In the genomic region with DNA sequence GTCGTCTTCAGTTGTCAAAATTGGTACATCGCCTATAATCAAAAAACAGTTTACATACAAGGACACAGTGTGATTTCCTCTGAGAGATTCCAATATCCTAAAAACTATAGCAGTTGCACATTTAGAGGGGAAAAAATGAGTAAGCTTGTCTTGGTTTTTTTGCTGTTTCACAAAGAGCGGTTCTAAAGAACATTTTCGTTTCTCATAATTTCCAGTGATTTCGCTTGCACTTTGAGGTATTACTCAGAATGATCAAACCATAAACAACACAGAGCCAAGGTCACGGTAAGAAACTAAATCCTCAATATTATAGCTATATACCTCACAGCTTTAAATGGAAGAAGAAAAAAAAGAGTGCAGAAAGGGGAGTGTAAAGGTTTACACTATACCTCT, we compare ENCODE assay signal across 8 cellular contexts. TPM values are rescaled to one million over a fixed set of nuclear protein-coding genes. Genes with fewer than 3 reads are reported as not detected.
DNase-seq lines count a peak whose midpoint lies in the region; ATAC-seq and TF ChIP-seq lines count a peak whose summit lies in the region.

No MANE protein-coding gene starts in this region.

- DNase-seq in activated naive CD8-positive, alpha-beta T cell treated with anti-CD3 and anti-CD28 coated beads, Interleukin-2, amount 10 ng/mL, durations not matched to agents 7 days and 5 days, result no peak
- DNase-seq in left lung (no peak), uterus (no peak), SK-N-DZ (ENCODE audit: low spot score) (no peak), body of pancreas (no peak)

- H3K27me3 ChIP-seq in left lung (no peaks in the 10 kb centered on the region), uterus (no peaks in the 10 kb centered on the region), body of pancreas (no peaks in the 10 kb centered on the region)

- no peaks in the 10 kb centered on the region for H3K9me3 Mint-ChIP-seq in activated naive CD8-positive, alpha-beta T cell treated with anti-CD3 and anti-CD28 coated beads, Interleukin-2, amount 10 ng/mL, durations not matched to agents 7 days and 5 days

- TF ChIP-seq CTCF in 22Rv1 (IDR thresholded peaks at IDR 0.05) (no peak), left lung (IDR thresholded peaks at IDR 0.05) (no peak), uterus (IDR thresholded peaks at IDR 0.05) (no peak), body of pancreas (IDR thresholded peaks at IDR 0.05) (no peak)

- ATAC-seq in GM18870 (IDR thresholded peaks at IDR 0.05; ENCODE audit: unreplicated experiment) (peak; percentile 63), HG03095 (IDR thresholded peaks at IDR 0.05; ENCODE audit: unreplicated experiment) (peak; percentile 49), left lung (no peak), body of pancreas (no peak)
- ATAC-seq in activated naive CD8-positive, alpha-beta T cell treated with anti-CD3 and anti-CD28 coated beads, Interleukin-2, amount 10 ng/mL, durations not matched to agents 7 days and 5 days (ENCODE audit: low read depth), result peak; percentile 60

- POLR2A ChIA-PET in activated naive CD8-positive, alpha-beta T cell treated with anti-CD3 and anti-CD28 coated beads, Interleukin-2, amount 10 ng/mL, durations not matched to agents 7 days and 5 days (lab: Charles Lee), result interaction anchor here (0.5 to 3.3 kb wide), 9 partner anchors 10 to 1862 kb away, joined by 3 to 50 read pairs (median 5); partner anchors contain the start of genes HOMER1, JMY and SERINC5

- peak overlapping the region; percentile 94 for H3K4me3 Mint-ChIP-seq in activated naive CD8-positive, alpha-beta T cell treated with anti-CD3 and anti-CD28 coated beads, Interleukin-2, amount 10 ng/mL, durations not matched to agents 7 days and 5 days

- H3K4me1 ChIP-seq in left lung (peaks cover 3 to 14% of the 10 kb centered on the region in 2 donors), uterus (no peaks in the 10 kb centered on the region), body of pancreas (peaks cover 15% of the 10 kb centered on the region)

- H3K36me3 Mint-ChIP-seq in activated naive CD8-positive, alpha-beta T cell treated with anti-CD3 and anti-CD28 coated beads, Interleukin-2, amount 10 ng/mL, durations not matched to agents 7 days and 5 days, result peaks cover 29% of the 10 kb centered on the region

- H3K27ac Mint-ChIP-seq in activated naive CD8-positive, alpha-beta T cell treated with anti-CD3 and anti-CD28 coated beads, Interleukin-2, amount 10 ng/mL, durations not matched to agents 7 days and 5 days, result peak overlapping the region; percentile 95

- H3K27me3 Mint-ChIP-seq in activated naive CD8-positive, alpha-beta T cell treated with anti-CD3 and anti-CD28 coated beads, Interleukin-2, amount 10 ng/mL, durations not matched to agents 7 days and 5 days, result no peaks in the 10 kb centered on the region

- no peaks in the 10 kb centered on the region for H3K9me3 ChIP-seq in left lung
- H3K9me3 ChIP-seq in uterus, result no peaks in the 10 kb centered on the region
- H3K9me3 ChIP-seq in body of pancreas, result no peaks in the 10 kb centered on the region

- peak overlapping the region; percentile 62; the same call in 1 of the 2 replicates for H3K27ac ChIP-seq in 22Rv1
- peak overlapping the region in 1 of 2 donors; percentile 68 for H3K27ac ChIP-seq in left lung
- H3K27ac ChIP-seq in uterus, result peak overlapping the region in 1 of 2 donors; percentile 78
- peak overlapping the region in 1 of 4 donors; percentile 67 for H3K27ac ChIP-seq in body of pancreas

- TF ChIP-seq POLR2A in uterus (IDR thresholded peaks at IDR 0.05) (no peak), body of pancreas (IDR thresholded peaks at IDR 0.05) (no peak)

- WGBS in body of pancreas, 2 donors, result 69 to 78% methylated on average over 6 of the region's 6 CpGs

- H3K4me3 ChIP-seq in left lung (peak overlapping the region; percentile 69 to 82), uterus (peak overlapping the region; percentile 84 to 96), body of pancreas (peak overlapping the region in 1 of 2 donors; percentile 99)

- H3K36me3 ChIP-seq in left lung, result peaks cover 0 to 27% of the 10 kb centered on the region in 2 donors
- no peaks in the 10 kb centered on the region for H3K36me3 ChIP-seq in uterus
- peaks cover 0 to 10% of the 10 kb centered on the region in 2 donors for H3K36me3 ChIP-seq in body of pancreas (replicated peaks in 1 of 2; ENCODE audit: insufficient read depth in 1 of 2, low read depth in 2 of 2)

- intact Hi-C loops in left lung (cut with DNase I), result no loop called here
- intact Hi-C loops in uterus (cut with DNase I; ENCODE audit: low total_unique reads), result no loop called here
- intact Hi-C loops in body of pancreas (cut with DNase I), result no loop called here

- H3K4me1 Mint-ChIP-seq in activated naive CD8-positive, alpha-beta T cell treated with anti-CD3 and anti-CD28 coated beads, Interleukin-2, amount 10 ng/mL, durations not matched to agents 7 days and 5 days, result peaks cover 19% of the 10 kb centered on the region

RNA-seq across cellular contexts. Expression of gene MTX3, which starts 0.9 kb away (rescaled TPM):
- 10 to 100 TPM; 17.2 to 17.6 TPM for total RNA-seq in activated naive CD8-positive, alpha-beta T cell treated with anti-CD3 and anti-CD28 coated beads, Interleukin-2, amount 10 ng/mL, durations not matched to agents 7 days and 5 days
- total RNA-seq in left lung (10 to 100 TPM; 11.2 to 16.3 TPM), uterus (10 to 100 TPM in 3 of 4 donors, 1 to 10 TPM in 1; 6.4 to 52.3 (median 15.8) TPM), body of pancreas (1 to 10 TPM; 5.6 to 9.1 TPM)
- polyA plus RNA-seq in SK-N-DZ (2014; cell fraction: cytosol; rRNA removed), result 24.9 and 34.5 TPM in 2 replicates
- polyA plus RNA-seq in SK-N-DZ (2014; cell fraction: nucleus; rRNA removed), result 31.2 and 47.5 TPM in 2 replicates

RNA-seq across cellular contexts. Expression of gene THBS4, which starts 44.9 kb away (rescaled TPM):
- under 1 TPM; 0.47 to 0.57 TPM for total RNA-seq in activated naive CD8-positive, alpha-beta T cell treated with anti-CD3 and anti-CD28 coated beads, Interleukin-2, amount 10 ng/mL, durations not matched to agents 7 days and 5 days
- 10 to 100 TPM in 1 of 2 donors, 1 to 10 TPM in 1; 3.3 to 11.5 TPM for total RNA-seq in left lung
- total RNA-seq in uterus, result 10 to 100 TPM in 1 of 4 donors, 1 to 10 TPM in 3; 4.7 to 40.4 (median 6.0) TPM
- 8.0 and 13.4 TPM in 2 replicates for polyA plus RNA-seq in SK-N-DZ (2014; cell fraction: cytosol; rRNA removed)
- 8.0 and 14.1 TPM in 2 replicates for polyA plus RNA-seq in SK-N-DZ (2014; cell fraction: nucleus; rRNA removed)
- 10 to 100 TPM; 18.4 to 20.8 TPM for total RNA-seq in body of pancreas

Comparison
In these comparisons a context has a peak if more than half of its experiments do, and no peak if none do; other contexts are left out.
1. ATAC-seq: peak in GM18870 (single experiment), HG03095 (single experiment) and activated naive CD8-positive, alpha-beta T cell treated with anti-CD3 and anti-CD28 coated beads, Interleukin-2, amount 10 ng/mL, durations not matched to agents 7 days and 5 days (single experiment); none in left lung (single experiment) and body of pancreas (single experiment).